Comparison of ENCODE assay signal across 13 cellular contexts in genomic region chr1:19460535-19461351, GRCh38. TPM values are rescaled to one million over a fixed set of nuclear protein-coding genes. Genes with fewer than 3 reads are reported as not detected.
DNase-seq lines count a peak whose midpoint lies in the region; ATAC-seq lines count a peak whose summit lies in the region.
"Had no signal": no experiment of that assay in that cellular context is flagged by ENCODE, and none has a peak within 500 bp of the region (broad histone marks: within the 10 kb centered on the region; RNA-seq: fewer than 3 reads in every experiment).

No MANE protein-coding gene starts in this region.

- no peak overlapping the region for H2AFZ ChIP-seq in Karpas-422 (ENCODE audit: low read length)

- H3K9ac ChIP-seq in Karpas-422 (ENCODE audit: low read length), result no peak overlapping the region

- peaks cover 33% of the 10 kb centered on the region for H4K20me1 ChIP-seq in Karpas-422 (ENCODE audit: insufficient read depth, low read depth, low read length)

- no peaks in the 10 kb centered on the region for H3K9me2 ChIP-seq in Karpas-422 (replicated peaks; ENCODE audit: insufficient read depth, low read length)

- no peak for ATAC-seq in naive thymus-derived CD4-positive, alpha-beta T cell
- no peak for ATAC-seq in HG02852 (IDR thresholded peaks at IDR 0.05; ENCODE audit: unreplicated experiment)
- ATAC-seq: heart right ventricle had no signal

- CTCF ChIA-PET in CD4-positive, alpha-beta memory T cell (lab: Charles Lee; ENCODE audit: partially characterized antibody), result interaction anchor here (0.7 to 3.0 kb wide), 10 partner anchors 12 to 122 kb away, joined by 3 to 14 read pairs (median 4); no protein-coding TSS in a partner anchor
- CTCF ChIA-PET in naive thymus-derived CD4-positive, alpha-beta T cell (lab: Charles Lee), result interaction anchor here (0.7 to 2.4 kb wide), 5 partner anchors 12 to 121 kb away, joined by 3 to 13 read pairs (median 4); no protein-coding TSS in a partner anchor

- POLR2A ChIA-PET in CD4-positive, alpha-beta memory T cell (lab: Charles Lee; ENCODE audit: partially characterized antibody), result interaction anchor here (0.6 to 25.1 kb wide), 8 partner anchors 8 to 209 kb away, joined by 3 to 734 read pairs (median 5); partner anchors contain the start of genes CAPZB, EMC1 and MRTO4
- POLR2A ChIA-PET in naive thymus-derived CD4-positive, alpha-beta T cell (lab: Charles Lee), result interaction anchor here (0.5 to 21.6 kb wide), 13 partner anchors 8 to 149 kb away, joined by 3 to 492 read pairs (median 3); partner anchors contain the start of gene CAPZB

- H3K4me3 ChIP-seq in CD4-positive, alpha-beta memory T cell (ENCODE audit: low read length in 2 of 2), result no peak overlapping the region
- H3K4me3 ChIP-seq in naive thymus-derived CD4-positive, alpha-beta T cell (ENCODE audit: low read length), result peak overlapping the region; percentile 7
- H3K4me3 ChIP-seq in Karpas-422 (ENCODE audit: low read length), result no peak overlapping the region
- H3K4me3 ChIP-seq: ascending aorta, heart right ventricle, lung, SK-N-MC had no signal

- H3K4me1 ChIP-seq in CD4-positive, alpha-beta memory T cell (ENCODE audit: insufficient read depth, low read length), result peaks cover 99% of the 10 kb centered on the region
- H3K4me1 ChIP-seq in naive thymus-derived CD4-positive, alpha-beta T cell (ENCODE audit: control insufficient read depth in 2 of 2, insufficient read depth in 2 of 2, low read length in 2 of 2), result peaks cover 91 to 93% of the 10 kb centered on the region in 2 donors
- H3K4me1 ChIP-seq in Karpas-422 (ENCODE audit: low read length), result peaks cover 35% of the 10 kb centered on the region

- no peaks in the 10 kb centered on the region for H3K9me3 Mint-ChIP-seq in CD4-positive, alpha-beta memory T cell
- no peaks in the 10 kb centered on the region for H3K9me3 Mint-ChIP-seq in activated T-helper 2 cell treated with anti-CD3 and anti-CD28 coated beads, Interferon-gamma antibody, Interleukin-2, Interleukin-4, amounts not matched to agents 10 μg/mL and 5 μg/mL and 100 μg/mL, durations not matched to agents 14 hours and 24 hours and 36 hours
- H3K9me3 Mint-ChIP-seq in naive thymus-derived CD4-positive, alpha-beta T cell, result peaks cover 0 to 2% (median 0%) of the 10 kb centered on the region in 11 donors

- no peaks in the 10 kb centered on the region for H3K27me3 Mint-ChIP-seq in CD4-positive, alpha-beta memory T cell
- no peaks in the 10 kb centered on the region for H3K27me3 Mint-ChIP-seq in activated T-helper 2 cell treated with anti-CD3 and anti-CD28 coated beads, Interferon-gamma antibody, Interleukin-2, Interleukin-4, amounts not matched to agents 10 μg/mL and 5 μg/mL and 100 μg/mL, durations not matched to agents 14 hours and 24 hours and 36 hours (ENCODE audit: low read depth)
- no peaks in the 10 kb centered on the region for H3K27me3 Mint-ChIP-seq in naive thymus-derived CD4-positive, alpha-beta T cell

- H3K36me3 Mint-ChIP-seq in CD4-positive, alpha-beta memory T cell, result peaks cover 15 to 28% of the 10 kb centered on the region in 2 donors
- peaks cover 49% of the 10 kb centered on the region for H3K36me3 Mint-ChIP-seq in activated T-helper 2 cell treated with anti-CD3 and anti-CD28 coated beads, Interferon-gamma antibody, Interleukin-2, Interleukin-4, amounts not matched to agents 10 μg/mL and 5 μg/mL and 100 μg/mL, durations not matched to agents 14 hours and 24 hours and 36 hours (ENCODE audit: low read depth)
- H3K36me3 Mint-ChIP-seq in naive thymus-derived CD4-positive, alpha-beta T cell, result peaks cover 3 to 37% (median 13%) of the 10 kb centered on the region in 5 donors

- no peaks in the 10 kb centered on the region for H3K36me3 ChIP-seq in CD4-positive, alpha-beta memory T cell (ENCODE audit: insufficient read depth, low read length)
- peaks cover 2% of the 10 kb centered on the region; the same call in 1 of the 2 replicates for H3K36me3 ChIP-seq in KOPT-K1 (ENCODE audit: insufficient read depth, low read length)
- peaks cover 0 to 3% (median 0%) of the 10 kb centered on the region in 3 experiments for H3K36me3 ChIP-seq in naive thymus-derived CD4-positive, alpha-beta T cell (ENCODE audit: control insufficient read depth in 2 of 3, insufficient read depth in 3 of 3, low read length in 3 of 3)
- H3K36me3 ChIP-seq in Karpas-422 (ENCODE audit: insufficient read depth, low read length), result no peaks in the 10 kb centered on the region
- H3K36me3 ChIP-seq: ascending aorta had no signal

- intact Hi-C loops in CD4-positive, alpha-beta memory T cell (cut with micrococcal nuclease), result no loop called here
- intact Hi-C loops in activated T-helper 2 cell treated with anti-CD3 and anti-CD28 coated beads, Interferon-gamma antibody, Interleukin-2, Interleukin-4, amounts not matched to agents 10 μg/mL and 5 μg/mL and 100 μg/mL, durations not matched to agents 14 hours and 24 hours and 36 hours (cut with micrococcal nuclease), result no loop called here
- intact Hi-C loops in naive thymus-derived CD4-positive, alpha-beta T cell (cut with micrococcal nuclease), result no loop called here

- in situ Hi-C loops in KBM-7 (cut with MboI; ENCODE audit: low pct_unique_long_range_greater_than_20kb, low sequenced_read_pairs), result no loop called here

- no peaks in the 10 kb centered on the region for H3K27me3 ChIP-seq in CD4-positive, alpha-beta memory T cell (ENCODE audit: insufficient read depth, low read length)
- H3K27me3 ChIP-seq in naive thymus-derived CD4-positive, alpha-beta T cell (ENCODE audit: control insufficient read depth in 2 of 2, insufficient read depth in 2 of 2, low read length in 2 of 2), result no peaks in the 10 kb centered on the region
- no peaks in the 10 kb centered on the region for H3K27me3 ChIP-seq in Karpas-422 (ENCODE audit: low read length)
- H3K27me3 ChIP-seq: ascending aorta, heart right ventricle had no signal

- peaks cover 74 to 95% (median 84%) of the 10 kb centered on the region in 4 donors for H3K4me1 Mint-ChIP-seq in CD4-positive, alpha-beta memory T cell
- peaks cover 76% of the 10 kb centered on the region for H3K4me1 Mint-ChIP-seq in activated T-helper 2 cell treated with anti-CD3 and anti-CD28 coated beads, Interferon-gamma antibody, Interleukin-2, Interleukin-4, amounts not matched to agents 10 μg/mL and 5 μg/mL and 100 μg/mL, durations not matched to agents 14 hours and 24 hours and 36 hours (ENCODE audit: low read depth)
- peaks cover 70 to 94% (median 84%) of the 10 kb centered on the region in 7 donors for H3K4me1 Mint-ChIP-seq in naive thymus-derived CD4-positive, alpha-beta T cell

- peaks cover 95% of the 10 kb centered on the region for H3K79me2 ChIP-seq in Karpas-422 (ENCODE audit: low read length)

- H3K27ac ChIP-seq in CD4-positive, alpha-beta memory T cell (ENCODE audit: low read depth, low read length), result peak overlapping the region; percentile 52
- H3K27ac ChIP-seq in KOPT-K1 (ENCODE audit: low read depth, low read length, poor library complexity, severe bottlenecking) (peak overlapping the region; percentile 22), Karpas-422 (ENCODE audit: low read length) (no peak overlapping the region)
- peak overlapping the region; percentile 84 for H3K27ac ChIP-seq in naive thymus-derived CD4-positive, alpha-beta T cell (ENCODE audit: low read depth, low read length)
- H3K27ac ChIP-seq: ascending aorta had no signal

- no peak for DNase-seq in CD4-positive, alpha-beta memory T cell
- DNase-seq in activated T-helper 2 cell treated with anti-CD3 and anti-CD28 coated beads, Interferon-gamma antibody, Interleukin-2, Interleukin-4, amounts not matched to agents 10 μg/mL and 5 μg/mL and 100 μg/mL, durations not matched to agents 14 hours and 24 hours and 36 hours (ENCODE audit: low spot score), result no peak
- no peak for DNase-seq in naive thymus-derived CD4-positive, alpha-beta T cell
- DNase-seq in KBM-7 (no peak), Karpas-422 (no peak)
- no peak for DNase-seq in stimulated activated CD4-positive, alpha-beta T cell treated with anti-CD3 and anti-CD28 coated beads, Interleukin-4, amount 100 ng/mL, for 1 hour
- DNase-seq: heart right ventricle, NCI-H526 treated with DMSO at 0.1 percent for 48 hours had no signal

- no peak overlapping the region for H3K4me2 ChIP-seq in Karpas-422 (ENCODE audit: low read depth, low read length, poor library complexity, severe bottlenecking)

- peak overlapping the region in 7 of 8 donors; percentile 52 to 86 (median 79) for H3K4me3 Mint-ChIP-seq in CD4-positive, alpha-beta memory T cell
- peak overlapping the region; percentile 37 for H3K4me3 Mint-ChIP-seq in activated T-helper 2 cell treated with anti-CD3 and anti-CD28 coated beads, Interferon-gamma antibody, Interleukin-2, Interleukin-4, amounts not matched to agents 10 μg/mL and 5 μg/mL and 100 μg/mL, durations not matched to agents 14 hours and 24 hours and 36 hours (ENCODE audit: low read depth)
- peak overlapping the region; percentile 33 to 87 (median 76) for H3K4me3 Mint-ChIP-seq in naive thymus-derived CD4-positive, alpha-beta T cell

- H3K27ac Mint-ChIP-seq in CD4-positive, alpha-beta memory T cell, result peak overlapping the region; percentile 89 to 96 (median 93)
- peak overlapping the region; percentile 38 for H3K27ac Mint-ChIP-seq in activated T-helper 2 cell treated with anti-CD3 and anti-CD28 coated beads, Interferon-gamma antibody, Interleukin-2, Interleukin-4, amounts not matched to agents 10 μg/mL and 5 μg/mL and 100 μg/mL, durations not matched to agents 14 hours and 24 hours and 36 hours
- peak overlapping the region; percentile 85 to 97 (median 93) for H3K27ac Mint-ChIP-seq in naive thymus-derived CD4-positive, alpha-beta T cell

- H3K9me3 ChIP-seq in CD4-positive, alpha-beta memory T cell (ENCODE audit: control insufficient read depth in 1 of 2, low read length in 2 of 2), result no peaks in the 10 kb centered on the region
- no peaks in the 10 kb centered on the region for H3K9me3 ChIP-seq in KOPT-K1 (ENCODE audit: insufficient read depth, low read length, poor library complexity, severe bottlenecking)
- no peaks in the 10 kb centered on the region for H3K9me3 ChIP-seq in naive thymus-derived CD4-positive, alpha-beta T cell (ENCODE audit: control insufficient read depth in 2 of 3, low read length in 3 of 3)
- H3K9me3 ChIP-seq in Karpas-422 (ENCODE audit: low read length), result no peaks in the 10 kb centered on the region
- H3K9me3 ChIP-seq: ascending aorta, heart right ventricle had no signal

RNA-seq across cellular contexts. Expression of gene CAPZB, which starts 24.6 kb away (rescaled TPM):
- total RNA-seq in CD4-positive, alpha-beta memory T cell, result 100 to 1,000 TPM; 244 to 255 TPM
- polyA plus RNA-seq in CD4-positive, alpha-beta memory T cell, result 100 to 1,000 TPM; 436 to 602 TPM
- 329 and 336 TPM in 2 replicates for total RNA-seq in activated T-helper 2 cell treated with anti-CD3 and anti-CD28 coated beads, Interferon-gamma antibody, Interleukin-2, Interleukin-4, amounts not matched to agents 10 μg/mL and 5 μg/mL and 100 μg/mL, durations not matched to agents 14 hours and 24 hours and 36 hours
- 100 to 1,000 TPM; 216 to 519 (median 264) TPM for total RNA-seq in naive thymus-derived CD4-positive, alpha-beta T cell
- polyA plus RNA-seq in naive thymus-derived CD4-positive, alpha-beta T cell, result 100 to 1,000 TPM; 522 to 559 TPM
- total RNA-seq in Karpas-422 (2014; rRNA removed; shearing (Covaris generic); ENCODE audit: low replicate concordance), result 55.5 and 72.9 TPM in 2 replicates

Comparison
In these comparisons a context has a peak if more than half of its experiments do, and no peak if none do; other contexts are left out.
1. H3K27ac Mint-ChIP-seq: peak in every context shown above with its lines; median percentile 93 in CD4-positive, alpha-beta memory T cell; 93 in naive thymus-derived CD4-positive, alpha-beta T cell; 38 in activated T-helper 2 cell treated with anti-CD3 and anti-CD28 coated beads, Interferon-gamma antibody, Interleukin-2, Interleukin-4, amounts not matched to agents 10 μg/mL and 5 μg/mL and 100 μg/mL, durations not matched to agents 14 hours and 24 hours and 36 hours.